1 cellular context compared by ENCODE assay signal in genomic region chr5:91302335-91302734, GRCh38.
TF ChIP-seq lines count a peak whose summit lies in the region.

No MANE protein-coding gene starts in this region.

TF ChIP-seq in SK-N-SH, 30 proteins besides CTCF, POLR2A, EP300 and RAD21 (continued from another document):
- TF ChIP-seq REST (IDR thresholded peaks at IDR 0.05; ENCODE audit: low read depth, low read length) = no peak
- no peak for TF ChIP-seq TCF12 (IDR thresholded peaks at IDR 0.05)
- no peak for TF ChIP-seq JUND (IDR thresholded peaks at IDR 0.05)
- no peak for TF ChIP-seq SIN3A (IDR thresholded peaks at IDR 0.05; ENCODE audit: borderline replicate concordance, low read depth, low read length)
